8 cellular contexts compared by ENCODE assay signal in the genomic region with DNA sequence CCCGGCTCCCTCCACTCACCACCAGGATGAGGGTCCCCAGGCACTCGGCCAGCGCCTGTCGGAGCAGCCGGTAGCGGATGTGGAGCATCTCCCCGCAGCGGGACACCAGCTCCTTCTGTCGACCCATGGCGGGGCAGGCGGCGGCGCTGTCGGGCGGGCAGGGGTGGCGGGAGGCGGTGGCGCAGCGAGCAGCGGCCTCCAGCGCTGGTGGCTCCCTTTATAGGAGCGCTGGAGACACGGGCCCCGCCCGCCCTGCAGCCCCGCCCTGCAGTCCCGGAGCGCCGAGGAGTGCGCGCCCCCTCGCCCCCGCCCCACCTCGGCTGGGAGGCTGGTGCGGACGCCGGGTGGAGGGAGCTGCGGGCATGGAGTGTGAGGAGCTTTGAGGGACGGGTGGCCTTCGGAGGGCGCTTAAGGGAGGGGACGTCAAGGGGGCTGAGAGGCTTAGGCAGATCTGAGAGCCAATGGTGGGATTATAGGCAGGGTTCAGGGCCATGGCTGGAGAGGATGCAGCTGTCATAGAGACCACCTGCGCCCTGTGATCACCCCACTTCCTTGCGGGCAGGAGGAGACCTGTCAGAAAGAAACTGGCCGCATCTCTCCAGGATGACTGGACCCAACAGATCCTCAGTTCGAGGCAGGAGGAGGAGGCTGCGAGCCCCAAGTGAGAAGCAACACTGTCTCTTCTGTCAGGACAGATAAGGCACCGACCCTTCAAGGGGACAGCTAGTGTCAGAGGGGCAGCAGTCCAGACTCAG. TPM values are rescaled to one million over a fixed set of nuclear protein-coding genes. Genes with fewer than 3 reads are reported as not detected.
A peak's percentile ranks its signal among the peaks of the same experiment; 100 is the strongest.
DNase-seq lines count a peak whose midpoint lies in the region; ATAC-seq, FAIRE-seq and TF ChIP-seq lines count a peak whose summit lies in the region.

A gene (minus strand): TSS at position 190 of the 755 bp plus-strand sequence. CDS start 63 bp downstream, at position 127.

- H3K27me3 ChIP-seq in HUES6 (ENCODE audit: control insufficient read depth, insufficient read depth, low read length) (peaks cover 26% of the 10 kb centered on the region), SK-N-SH (ENCODE audit: insufficient read depth) (no peaks in the 10 kb centered on the region; the same call in 1 of the 2 replicates), hepatocyte (no peaks in the 10 kb centered on the region)

- H3K9me2 ChIP-seq in SK-N-SH, result no peaks in the 10 kb centered on the region
- H3K9me2 ChIP-seq in hepatocyte (replicated peaks; ENCODE audit: insufficient read depth), result no peaks in the 10 kb centered on the region

- TF ChIP-seq CTCF in SK-N-SH (IDR thresholded peaks at IDR 0.05), result peak; percentile 15; the same call in 1 of the 2 replicates
- TF ChIP-seq CTCF in hepatocyte (IDR thresholded peaks at IDR 0.05; ENCODE audit: poor library complexity), result peak; percentile 28

- H3K27me3 Mint-ChIP-seq in activated naive CD8-positive, alpha-beta T cell treated with anti-CD3 and anti-CD28 coated beads, Interleukin-2, amount 50 U/mL, for 24 hours, result no peaks in the 10 kb centered on the region

- intact Hi-C loops in sciatic nerve (cut with DNase I), result no loop called here

- H3K27ac Mint-ChIP-seq in activated naive CD8-positive, alpha-beta T cell treated with anti-CD3 and anti-CD28 coated beads, Interleukin-2, amount 50 U/mL, for 24 hours, result peak within 1 kb of the TSS; percentile 94

- 0 out of 2 replicates have a peak, but pooled peaks have one; percentile 6 for TF ChIP-seq RAD21 in SK-N-SH (IDR thresholded peaks at IDR 0.05; ENCODE audit: low read length)

- POLR2A ChIA-PET in SK-N-SH (lab: Yijun Ruan, JAX), result interaction anchor here (0.6 kb wide), 2 partner anchors 9 to 132 kb away, joined by 3 to 6 read pairs; no protein-coding TSS in a partner anchor

- TF ChIP-seq POLR2A in GM12891 (IDR thresholded peaks at IDR 0.05; ENCODE audit: low read depth, low read length), result no peak

- H2AFZ ChIP-seq in SK-N-SH (ENCODE audit: low read depth) (peak within 1 kb of the TSS; percentile 95), hepatocyte (peak within 1 kb of the TSS; percentile 74)

- 13% methylated on average over 8 of the region's 48 CpGs for WGBS in SK-N-SH (ENCODE audit: low lambda C conversion rate)
- 19% methylated on average over 12 of the region's 48 CpGs for WGBS in hepatocyte (ENCODE audit: low lambda C conversion rate, missing lambda C conversion rate)

- H3K9me3 Mint-ChIP-seq in activated naive CD8-positive, alpha-beta T cell treated with anti-CD3 and anti-CD28 coated beads, Interleukin-2, amount 50 U/mL, for 24 hours, result no peaks in the 10 kb centered on the region

- H3K9ac ChIP-seq in HUES6 (ENCODE audit: low read length) (no peak within 1 kb of the TSS), SK-N-SH (no peak within 1 kb of the TSS)

- ATAC-seq in activated naive CD8-positive, alpha-beta T cell treated with anti-CD3 and anti-CD28 coated beads, Interleukin-2, amount 50 U/mL, for 24 hours, result peak; percentile 30
- ATAC-seq in sciatic nerve, result peak; percentile 78

- H3K4me3 ChIP-seq in HUES6 (ENCODE audit: low read depth, low read length) (peak within 1 kb of the TSS; percentile 61), SK-N-SH (ENCODE audit: low read depth in 2 of 2, low read length in 1 of 2) (peak within 1 kb of the TSS; percentile 37 to 48), hepatocyte (peak within 1 kb of the TSS; percentile 55)

- H3K27ac ChIP-seq in HUES6 (ENCODE audit: low read depth, low read length) (no peak within 1 kb of the TSS), SK-N-SH (ENCODE audit: low read depth in 2 of 2, low read length in 1 of 2) (no peak within 1 kb of the TSS), hepatocyte (peak within 1 kb of the TSS; percentile 88)

- H3K4me3 Mint-ChIP-seq in activated naive CD8-positive, alpha-beta T cell treated with anti-CD3 and anti-CD28 coated beads, Interleukin-2, amount 50 U/mL, for 24 hours, result peak within 1 kb of the TSS; percentile 75

- H4K20me1 ChIP-seq in SK-N-SH (ENCODE audit: insufficient read depth) (no peaks in the 10 kb centered on the region), hepatocyte (ENCODE audit: insufficient read depth, poor library complexity, severe bottlenecking) (no peaks in the 10 kb centered on the region)

- H3K4me2 ChIP-seq in SK-N-SH (peak within 1 kb of the TSS; percentile 82), hepatocyte (peak within 1 kb of the TSS; percentile 93)

- H3K4me1 Mint-ChIP-seq in activated naive CD8-positive, alpha-beta T cell treated with anti-CD3 and anti-CD28 coated beads, Interleukin-2, amount 50 U/mL, for 24 hours, result peaks cover 43% of the 10 kb centered on the region

- H3K36me3 Mint-ChIP-seq in activated naive CD8-positive, alpha-beta T cell treated with anti-CD3 and anti-CD28 coated beads, Interleukin-2, amount 50 U/mL, for 24 hours (ENCODE audit: low read depth), result no peaks in the 10 kb centered on the region

- H3K79me2 ChIP-seq in SK-N-SH (ENCODE audit: insufficient read depth) (no peaks in the 10 kb centered on the region), hepatocyte (no peaks in the 10 kb centered on the region)

- no peaks in the 10 kb centered on the region for H3F3A ChIP-seq in SK-N-SH (replicated peaks; ENCODE audit: insufficient read depth)

- no peak for TF ChIP-seq EP300 in SK-N-SH (IDR thresholded peaks at IDR 0.05; ENCODE audit: borderline replicate concordance in 1 of 2, low read depth in 1 of 2, low read length in 1 of 2)

- FAIRE-seq in GM12891 (lab: Jason Lieb, UNC), result peak; percentile 47

- CTCF ChIA-PET in SK-N-SH (lab: Yijun Ruan, JAX), result interaction anchor here (0.6 to 10.1 kb wide), 11 partner anchors 10 to 274 kb away, joined by 3 to 135 read pairs (median 7); no protein-coding TSS in a partner anchor

- H3K9me3 ChIP-seq in HUES6 (ENCODE audit: control insufficient read depth, insufficient read depth, low read depth, low read length) (no peaks in the 10 kb centered on the region), SK-N-SH (no peaks in the 10 kb centered on the region), hepatocyte (ENCODE audit: low read depth) (no peaks in the 10 kb centered on the region)

- peak; percentile 52 for DNase-seq in GM12891 (ENCODE audit: insufficient read length, low spot score)
- DNase-seq in SK-N-SH, result peak; percentile 88
- DNase-seq in activated naive CD8-positive, alpha-beta T cell treated with anti-CD3 and anti-CD28 coated beads, Interleukin-2, amount 50 U/mL, for 24 hours, result peak; percentile 66
- peak; percentile 86 for DNase-seq in hepatocyte (ENCODE audit: low spot score)
- peak; percentile 79 for DNase-seq in sciatic nerve (ENCODE audit: low spot score)
- DNase-seq in pons (ENCODE audit: low spot score), result no peak
- no peak for DNase-seq in KG1 (lab: John Stamatoyannopoulos, UW)

- peaks cover 40% of the 10 kb centered on the region for H3K4me1 ChIP-seq in HUES6 (ENCODE audit: control insufficient read depth, insufficient read depth, low read length)
- peaks cover 0 to 18% of the 10 kb centered on the region in 2 experiments; a peak in 1 of 4 replicates for H3K4me1 ChIP-seq in SK-N-SH (ENCODE audit: control insufficient read depth in 1 of 2, insufficient read depth in 2 of 2, low read depth in 1 of 2, low read length in 1 of 2)
- peaks cover 23% of the 10 kb centered on the region for H3K4me1 ChIP-seq in hepatocyte (ENCODE audit: insufficient read depth)

- H3K36me3 ChIP-seq in HUES6 (ENCODE audit: control insufficient read depth, insufficient read depth, low read length) (no peaks in the 10 kb centered on the region), SK-N-SH (replicated peaks in 1 of 2; ENCODE audit: control insufficient read depth in 1 of 2, insufficient read depth in 2 of 2, low read length in 1 of 2) (no peaks in the 10 kb centered on the region), hepatocyte (replicated peaks; ENCODE audit: insufficient read depth, low read depth) (no peaks in the 10 kb centered on the region)

TF ChIP-seq in GM12891, 5 proteins besides CTCF, POLR2A, EP300 and RAD21:
- TF ChIP-seq TAF1 (IDR thresholded peaks at IDR 0.05; ENCODE audit: low read depth, low read length), result no peak
- no peak for TF ChIP-seq POLR2AphosphoS5 (IDR thresholded peaks at IDR 0.05; ENCODE audit: low read depth, low read length)
- no peak for TF ChIP-seq PAX5 (IDR thresholded peaks at IDR 0.05; ENCODE audit: insufficient read depth, low read length, severe bottlenecking)
- no peak for TF ChIP-seq POU2F2 (IDR thresholded peaks at IDR 0.05; ENCODE audit: low read depth, low read length)

TF ChIP-seq in SK-N-SH, 30 proteins besides CTCF, POLR2A, EP300 and RAD21:
- TF ChIP-seq NRF1 (IDR thresholded peaks at IDR 0.05; ENCODE audit: low read depth, low read length), result no peak
- TF ChIP-seq TEAD4 (IDR thresholded peaks at IDR 0.05; ENCODE audit: borderline replicate concordance, insufficient read depth), result no peak
- TF ChIP-seq SMC3 (IDR thresholded peaks at IDR 0.05; ENCODE audit: low read depth, low read length), result no peak
- TF ChIP-seq TAF1 (IDR thresholded peaks at IDR 0.05; ENCODE audit: borderline replicate concordance, low read depth, low read length), result no peak
TF ChIP-seq in SK-N-SH: peak in this region for 0.

RNA-seq across cellular contexts. Expression of the gene that starts here (rescaled TPM):
- 0.40 TPM for polyA plus RNA-seq in GM12891 (2012; ENCODE audit: low read depth, missing spikeins)
- polyA plus RNA-seq in SK-N-SH (2012; rRNA removed) (0.52 and 0.64 TPM in 2 replicates), hepatocyte (99.3 and 123 TPM in 2 replicates)
- 0.49 and 0.55 TPM in 2 replicates for polyA plus RNA-seq in SK-N-SH (2012; cell fraction: cytosol; rRNA removed)
- polyA plus RNA-seq in SK-N-SH (2012; cell fraction: nucleus; rRNA removed), result 0.62 and 0.94 TPM in 2 replicates
- total RNA-seq in hepatocyte (97.1 and 101 TPM in 2 replicates), sciatic nerve (23.7 TPM)

Comparison
In these comparisons a context has a peak if more than half of its experiments do, and no peak if none do; other contexts are left out.
1. RNA of the gene that starts here (polyA plus RNA-seq): 99.3 to 123 TPM in hepatocyte; 0.49 to 0.94 TPM in SK-N-SH; every median in the first group is over 10 times any median in the second.
2. Peak in DNase-seq, H3K4me3 ChIP-seq and H3K4me2 ChIP-seq in SK-N-SH; RNA of the gene not detected or under 1 TPM.
3. DNase-seq: peak in GM12891 (single experiment), activated naive CD8-positive, alpha-beta T cell treated with anti-CD3 and anti-CD28 coated beads, Interleukin-2, amount 50 U/mL, for 24 hours (single experiment), hepatocyte (single experiment) and sciatic nerve (single experiment); none in pons (single experiment) and KG1 (single experiment).
4. Peak in every context shown above with its lines, with median percentiles within 50 percentile points of each other: H3K4me3 ChIP-seq.